ENCODE assay signal across 8 cellular contexts in genomic region chr6:27617700-27618689, GRCh38.
DNase-seq lines count a peak whose midpoint lies in the region; ATAC-seq, FAIRE-seq and TF ChIP-seq lines count a peak whose summit lies in the region.

No MANE protein-coding gene starts in this region.

- no peak overlapping the region for H3K4me3 ChIP-seq in CD8-positive, alpha-beta memory T cell (ENCODE audit: low read length)
- peak overlapping the region; percentile 44 to 98 (median 80) for H3K4me3 ChIP-seq in keratinocyte (ENCODE audit: control insufficient read depth in 2 of 3, extremely low read depth in 1 of 3, insufficient read depth in 2 of 3, low read depth in 1 of 3, low read length in 3 of 3)

- H3K9me1 ChIP-seq in keratinocyte (ENCODE audit: control insufficient read depth, extremely low read depth, insufficient read depth, low read length): no peaks in the 10 kb centered on the region

- H3K9ac ChIP-seq in keratinocyte (ENCODE audit: control insufficient read depth, extremely low read depth, insufficient read depth, low read length): peak overlapping the region; percentile 66

- DNase-seq in CD8-positive, alpha-beta memory T cell: no peak
- DNase-seq in HS-5 (ENCODE audit: low read depth) (peak; percentile 36), keratinocyte (ENCODE audit: low read depth, low spot score) (no peak), germinal center (ENCODE audit: low spot score) (no peak), putamen (ENCODE audit: low spot score) (no peak), NCI-H146 (lab: John Stamatoyannopoulos, UW) (no peak), NCI-H2107 (lab: John Stamatoyannopoulos, UW) (no peak)
- DNase-seq in activated naive CD8-positive, alpha-beta T cell treated with anti-CD3 and anti-CD28 coated beads, Interleukin-2, amount 10 ng/mL, durations not matched to agents 7 days and 5 days: no peak

- peak; percentile 73 for FAIRE-seq in keratinocyte (lab: Jason Lieb, UNC)

- H2AFZ ChIP-seq in keratinocyte (ENCODE audit: control insufficient read depth, low read length): peak overlapping the region; percentile 99

- TF ChIP-seq CTCF in keratinocyte (optimal IDR thresholded peaks at IDR 0.05 in 1 of 3, IDR thresholded peaks at IDR 0.05 in 1 of 3, conservative IDR thresholded peaks at IDR 0.05 in 1 of 3; ENCODE audit: extremely low read depth in 1 of 3, insufficient read depth in 2 of 3, low read length in 3 of 3): peak in 2 of 3 experiments; percentile 12 to 19

- peaks cover 12 to 19% (median 18%) of the 10 kb centered on the region in 3 donors for H3K4me1 Mint-ChIP-seq in CD8-positive, alpha-beta memory T cell
- H3K4me1 Mint-ChIP-seq in activated naive CD8-positive, alpha-beta T cell treated with anti-CD3 and anti-CD28 coated beads, Interleukin-2, amount 10 ng/mL, durations not matched to agents 7 days and 5 days: peaks cover 9% of the 10 kb centered on the region

- peaks cover 0 to 3% (median 0%) of the 10 kb centered on the region in 5 donors for H3K9me3 Mint-ChIP-seq in CD8-positive, alpha-beta memory T cell
- no peaks in the 10 kb centered on the region for H3K9me3 Mint-ChIP-seq in activated naive CD8-positive, alpha-beta T cell treated with anti-CD3 and anti-CD28 coated beads, Interleukin-2, amount 10 ng/mL, durations not matched to agents 7 days and 5 days

- peak overlapping the region; percentile 33 for H3K27ac ChIP-seq in CD8-positive, alpha-beta memory T cell (ENCODE audit: low read depth, low read length)
- H3K27ac ChIP-seq in keratinocyte (ENCODE audit: control insufficient read depth, insufficient read depth, low read length): peak overlapping the region; percentile 22

- H3K4me2 ChIP-seq in keratinocyte (ENCODE audit: control insufficient read depth, extremely low read depth, insufficient read depth, low read depth, low read length): peak overlapping the region; percentile 97

- CTCF ChIA-PET in CD8-positive, alpha-beta memory T cell (lab: Charles Lee): interaction anchor here (1.6 kb wide), 1 partner anchor 9 kb away, joined by 4 read pairs; no protein-coding TSS in a partner anchor

- H3K4me1 ChIP-seq in CD8-positive, alpha-beta memory T cell (ENCODE audit: insufficient read depth, low read length): no peaks in the 10 kb centered on the region
- peaks cover 3% of the 10 kb centered on the region for H3K4me1 ChIP-seq in keratinocyte (ENCODE audit: control insufficient read depth, extremely low read depth, insufficient read depth, low read length)

- H4K20me1 ChIP-seq in keratinocyte (ENCODE audit: control insufficient read depth, extremely low read depth, insufficient read depth, low read length): no peaks in the 10 kb centered on the region

- H3K27me3 ChIP-seq in CD8-positive, alpha-beta memory T cell (ENCODE audit: insufficient read depth, low read length, poor library complexity, severe bottlenecking): peaks cover 25% of the 10 kb centered on the region
- no peaks in the 10 kb centered on the region for H3K27me3 ChIP-seq in keratinocyte (ENCODE audit: control insufficient read depth, extremely low read depth, insufficient read depth, low read length)

- POLR2A ChIA-PET in CD8-positive, alpha-beta memory T cell (lab: Charles Lee): no interaction called here
- POLR2A ChIA-PET in activated naive CD8-positive, alpha-beta T cell treated with anti-CD3 and anti-CD28 coated beads, Interleukin-2, amount 10 ng/mL, durations not matched to agents 7 days and 5 days (lab: Charles Lee): no interaction called here

- peaks cover 44 to 75% of the 10 kb centered on the region in 2 donors for H3K27me3 Mint-ChIP-seq in CD8-positive, alpha-beta memory T cell
- peaks cover 54% of the 10 kb centered on the region for H3K27me3 Mint-ChIP-seq in activated naive CD8-positive, alpha-beta T cell treated with anti-CD3 and anti-CD28 coated beads, Interleukin-2, amount 10 ng/mL, durations not matched to agents 7 days and 5 days

- dilution Hi-C loops in keratinocyte (cut with MboI; ENCODE audit: extremely low pct_ligation_motif_present, low sequenced_read_pairs): no loop called here

- H3K27ac Mint-ChIP-seq in CD8-positive, alpha-beta memory T cell: peak overlapping the region in 1 of 8 donors; percentile 49
- no peak overlapping the region for H3K27ac Mint-ChIP-seq in activated naive CD8-positive, alpha-beta T cell treated with anti-CD3 and anti-CD28 coated beads, Interleukin-2, amount 10 ng/mL, durations not matched to agents 7 days and 5 days

- H3K36me3 ChIP-seq in CD8-positive, alpha-beta memory T cell (ENCODE audit: insufficient read depth, low read length): no peaks in the 10 kb centered on the region
- H3K36me3 ChIP-seq in keratinocyte (ENCODE audit: control insufficient read depth in 2 of 2, extremely low read depth in 1 of 2, insufficient read depth in 2 of 2, low read length in 2 of 2): no peaks in the 10 kb centered on the region

- H3K4me3 Mint-ChIP-seq in CD8-positive, alpha-beta memory T cell: peak overlapping the region in 3 of 7 donors; percentile 0 to 10 (median 4)
- peak overlapping the region; percentile 53 for H3K4me3 Mint-ChIP-seq in activated naive CD8-positive, alpha-beta T cell treated with anti-CD3 and anti-CD28 coated beads, Interleukin-2, amount 10 ng/mL, durations not matched to agents 7 days and 5 days

- H3K36me3 Mint-ChIP-seq in CD8-positive, alpha-beta memory T cell: peaks cover 0 to 3% (median 0%) of the 10 kb centered on the region in 3 donors
- H3K36me3 Mint-ChIP-seq in activated naive CD8-positive, alpha-beta T cell treated with anti-CD3 and anti-CD28 coated beads, Interleukin-2, amount 10 ng/mL, durations not matched to agents 7 days and 5 days: no peaks in the 10 kb centered on the region

- no peak for ATAC-seq in activated naive CD8-positive, alpha-beta T cell treated with anti-CD3 and anti-CD28 coated beads, Interleukin-2, amount 10 ng/mL, durations not matched to agents 7 days and 5 days (ENCODE audit: low read depth)

- H3K9me3 ChIP-seq in CD8-positive, alpha-beta memory T cell (ENCODE audit: low read length): no peaks in the 10 kb centered on the region
- no peaks in the 10 kb centered on the region for H3K9me3 ChIP-seq in keratinocyte (ENCODE audit: control insufficient read depth, low read depth, low read length)

- no peaks in the 10 kb centered on the region for H3K79me2 ChIP-seq in keratinocyte (ENCODE audit: control insufficient read depth, insufficient read depth, low read length)
